Comparison of ENCODE assay signal across 19 cellular contexts in genomic region chr18:78390348-78390929, GRCh38.
DNase-seq lines count a peak whose midpoint lies in the region; TF ChIP-seq lines count a peak whose summit lies in the region.
"Had no signal": no experiment of that assay in that cellular context is flagged by ENCODE, and none has a peak within 500 bp of the region (broad histone marks: within the 10 kb centered on the region; RNA-seq: fewer than 3 reads in every experiment).

No MANE protein-coding gene starts in this region.

- no peak overlapping the region for H3T11ph ChIP-seq in H9 (ENCODE audit: low read length)

- H4K91ac ChIP-seq in H9 (ENCODE audit: insufficient read length, low read depth, low read length) (no peak overlapping the region), neuronal stem cell (ENCODE audit: low read depth, low read length, poor library complexity) (no peak overlapping the region)

- H3K9me3 ChIP-seq in H9 (ENCODE audit: control insufficient read depth, low read depth, low read length) = no peaks in the 10 kb centered on the region
- H3K9me3 ChIP-seq in neuronal stem cell (replicated peaks in 1 of 2; ENCODE audit: control insufficient read depth in 2 of 2, insufficient read depth in 1 of 2, low read depth in 1 of 2, low read length in 2 of 2) = no peaks in the 10 kb centered on the region
- H3K9me3 ChIP-seq in testis = no peaks in the 10 kb centered on the region

- WGBS in H9 (ENCODE audit: extremely low coverage, insufficient read length, low lambda C conversion rate) = no CpG with 5 or more reads among the region's 34 CpGs
- no CpG with 5 or more reads among the region's 34 CpGs for WGBS in neuronal stem cell (ENCODE audit: extremely low coverage in 2 of 2, insufficient read length in 2 of 2, insufficient replicate concordance in 1 of 2), 2 donors
- WGBS in testis, 2 donors = 50 to 54% methylated on average over 18 to 34 of the region's 34 CpGs

- DNase-seq in Daoy (ENCODE audit: low read depth) = peak; percentile 48
- DNase-seq in H9 = peak; percentile 38
- no peak for DNase-seq in endothelial cell (ENCODE audit: low spot score)
- no peak for DNase-seq in neuronal stem cell (ENCODE audit: low spot score)
- DNase-seq in dermis blood vessel endothelial cell = no peak
- DNase-seq in RKO (ENCODE audit: low spot score) = no peak
- no peak for DNase-seq in DMS153 (lab: John Stamatoyannopoulos, UW)
- DNase-seq in testis = no peak
- DNase-seq: C1 segment of cervical spinal cord; Calu3; CD4-positive, alpha-beta T cell; DMS 273 treated with DMSO at 0.1 percent for 48 hours; DMS79; EL; GDM1; GOT3; IMR-90 had no signal

- H3K79me2 ChIP-seq in H9 (ENCODE audit: insufficient read depth, low read length) = no peaks in the 10 kb centered on the region

- no peak overlapping the region for H3K18ac ChIP-seq in H9 (ENCODE audit: insufficient read length, low read depth, low read length)
- peak overlapping the region; percentile 88 for H3K18ac ChIP-seq in neuronal stem cell (ENCODE audit: low read length)

- H3K4me3 ChIP-seq in neuronal stem cell (ENCODE audit: low read length in 2 of 2) (no peak overlapping the region), testis (no peak overlapping the region)

- H3K36me3 Mint-ChIP-seq in H9 (ENCODE audit: insufficient read depth in 1 of 3, low read depth in 3 of 3) = no peaks in the 10 kb centered on the region
- H3K36me3 Mint-ChIP-seq in endothelial cell (ENCODE audit: low read depth, unreplicated experiment) = peaks cover 28% of the 10 kb centered on the region

- H3K56ac ChIP-seq in H9 (ENCODE audit: insufficient read length, low read depth, low read length) = no peak overlapping the region

- H2BK15ac ChIP-seq in H9 (ENCODE audit: low read depth, low read length) = no peak overlapping the region
- H2BK15ac ChIP-seq in neuronal stem cell (ENCODE audit: low read length) = no peak overlapping the region

- H3K4me3 Mint-ChIP-seq in H9 (no peak overlapping the region), endothelial cell (ENCODE audit: unreplicated experiment) (no peak overlapping the region)
- H3K4me3 Mint-ChIP-seq: B cell; CD4-positive, alpha-beta T cell had no signal

- H3K9ac ChIP-seq in H9 (ENCODE audit: extremely low read depth, insufficient read length, low read length) (no peak overlapping the region), neuronal stem cell (ENCODE audit: low read depth, low read length, poor library complexity) (no peak overlapping the region)

- no peak overlapping the region for H4K5ac ChIP-seq in H9 (ENCODE audit: insufficient read length, low read depth, low read length)

- TF ChIP-seq POLR2A in testis (IDR thresholded peaks at IDR 0.05) = no peak

- H3K27me3 ChIP-seq in H9 (ENCODE audit: insufficient read depth, low read length) = no peaks in the 10 kb centered on the region
- no peaks in the 10 kb centered on the region for H3K27me3 ChIP-seq in neuronal stem cell (ENCODE audit: control insufficient read depth in 3 of 3, insufficient read depth in 3 of 3, low read depth in 1 of 3, low read length in 3 of 3)
- no peaks in the 10 kb centered on the region for H3K27me3 ChIP-seq in testis

- H3K9me3 Mint-ChIP-seq in H9 (no peaks in the 10 kb centered on the region), endothelial cell (ENCODE audit: unreplicated experiment) (peaks cover 52% of the 10 kb centered on the region)

- no peak overlapping the region for H2BK20ac ChIP-seq in H9 (ENCODE audit: low read depth, low read length, poor library complexity, severe bottlenecking)

- no peak overlapping the region for H2AFZ ChIP-seq in H9 (ENCODE audit: low read length)
- no peak overlapping the region for H2AFZ ChIP-seq in neuronal stem cell (ENCODE audit: low read length)

- no peaks in the 10 kb centered on the region for H3K79me1 ChIP-seq in H9 (ENCODE audit: insufficient read depth, low read depth, low read length, poor library complexity, severe bottlenecking)
- no peaks in the 10 kb centered on the region for H3K79me1 ChIP-seq in neuronal stem cell (ENCODE audit: low read depth, low read length)

- H3K27me3 Mint-ChIP-seq in H9 (ENCODE audit: low read depth) (no peaks in the 10 kb centered on the region; the same call in none of the 2 replicates), endothelial cell (ENCODE audit: unreplicated experiment) (peaks cover 22% of the 10 kb centered on the region)
- H3K27me3 Mint-ChIP-seq: B cell; CD4-positive, alpha-beta T cell had no signal

- H2BK5ac ChIP-seq in H9 (ENCODE audit: insufficient read length, low read length) (no peak overlapping the region), neuronal stem cell (ENCODE audit: low read length) (no peak overlapping the region)

- H3K14ac ChIP-seq in H9 (ENCODE audit: insufficient read depth, low read length) (peak overlapping the region; percentile 37; the same call in 1 of the 2 replicates), neuronal stem cell (ENCODE audit: low read length) (no peak overlapping the region)

- no peak overlapping the region for H4K8ac ChIP-seq in H9 (replicated peaks; ENCODE audit: insufficient read length, low read depth, low read length)
- H4K8ac ChIP-seq in neuronal stem cell (ENCODE audit: low read depth, low read length) = no peak overlapping the region

- H3K27ac Mint-ChIP-seq in H9 (no peak overlapping the region), endothelial cell (ENCODE audit: unreplicated experiment) (peak overlapping the region; percentile 71)
- H3K27ac Mint-ChIP-seq: B cell; CD4-positive, alpha-beta T cell had no signal

- no peak overlapping the region for H2BK12ac ChIP-seq in H9 (ENCODE audit: insufficient read length, low read depth, low read length)
- no peak overlapping the region for H2BK12ac ChIP-seq in neuronal stem cell (ENCODE audit: low read length)

- no peak overlapping the region for H3K27ac ChIP-seq in H9 (ENCODE audit: insufficient read length, low read depth, low read length)
- H3K27ac ChIP-seq in neuronal stem cell (replicated peaks; ENCODE audit: low read length) = no peak overlapping the region
- H3K27ac ChIP-seq in testis = no peak overlapping the region
- H3K27ac ChIP-seq: HL-60 had no signal

- H3K4me1 Mint-ChIP-seq in H9 (0 out of 4 replicates have a peak, but pooled peaks cover 0 to 2% of the 10 kb centered on the region in 2 experiments), endothelial cell (ENCODE audit: unreplicated experiment) (no peaks in the 10 kb centered on the region)
- H3K4me1 Mint-ChIP-seq: B cell had no signal

- H2BK120ac ChIP-seq in H9 (ENCODE audit: low read depth, low read length, poor library complexity, severe bottlenecking) = no peak overlapping the region
- H2BK120ac ChIP-seq in neuronal stem cell (ENCODE audit: low read depth, low read length) = no peak overlapping the region

- H3K36me3 ChIP-seq in neuronal stem cell (replicated peaks in 1 of 2; ENCODE audit: control insufficient read depth in 2 of 2, insufficient read depth in 2 of 2, low read length in 2 of 2) (no peaks in the 10 kb centered on the region), testis (ENCODE audit: low read depth, missing control alignments) (no peaks in the 10 kb centered on the region)

- no peak for TF ChIP-seq CTCF in H9 (conservative IDR thresholded peaks at IDR 0.05)
- TF ChIP-seq CTCF in endothelial cell (IDR thresholded peaks at IDR 0.05; ENCODE audit: unreplicated experiment) = no peak
- TF ChIP-seq CTCF in testis (IDR thresholded peaks at IDR 0.05) = no peak

- H3K4ac ChIP-seq in H9 (ENCODE audit: low read depth, low read length) = no peak overlapping the region
- no peak overlapping the region for H3K4ac ChIP-seq in neuronal stem cell (ENCODE audit: low read length)

- H3K23me2 ChIP-seq in H9 (ENCODE audit: insufficient read length, low read depth, low read length, poor library complexity, severe bottlenecking) = no peaks in the 10 kb centered on the region

- H2AK5ac ChIP-seq in H9 (ENCODE audit: insufficient read length, low read length) (no peak overlapping the region), neuronal stem cell (ENCODE audit: low read depth, low read length) (peak overlapping the region; percentile 24)

- H3K23ac ChIP-seq in H9 (ENCODE audit: insufficient read length, low read depth, low read length) (no peak overlapping the region), neuronal stem cell (ENCODE audit: low read depth, low read length, poor library complexity) (peak overlapping the region; percentile 18)

- H3K4me2 ChIP-seq in H9 (ENCODE audit: insufficient read depth, insufficient read length, low read length) (no peak overlapping the region), neuronal stem cell (ENCODE audit: insufficient read depth, low read length, poor library complexity, severe bottlenecking) (no peak overlapping the region)

- no peaks in the 10 kb centered on the region for H3K4me1 ChIP-seq in H9 (ENCODE audit: insufficient read depth, low read length)
- H3K4me1 ChIP-seq in neuronal stem cell (ENCODE audit: control insufficient read depth in 2 of 2, insufficient read depth in 1 of 2, low read depth in 1 of 2, low read length in 2 of 2) = no peaks in the 10 kb centered on the region
- no peaks in the 10 kb centered on the region for H3K4me1 ChIP-seq in testis

- intact Hi-C loops in testis (cut with DNase I; ENCODE audit: low total_unique reads) = no loop called here

- no peaks in the 10 kb centered on the region for H4K20me1 ChIP-seq in H9 (ENCODE audit: control insufficient read depth, insufficient read depth, insufficient read length)

Comparison
In these comparisons a context has a peak if more than half of its experiments do, and no peak if none do; other contexts are left out.
1. DNase-seq: peak in Daoy (single experiment) and H9 (single experiment); none in endothelial cell (single experiment), neuronal stem cell (single experiment), dermis blood vessel endothelial cell (single experiment), RKO (single experiment), DMS153 (single experiment) and testis (single experiment).